14 cellular contexts compared by ENCODE assay signal in the genomic region with DNA sequence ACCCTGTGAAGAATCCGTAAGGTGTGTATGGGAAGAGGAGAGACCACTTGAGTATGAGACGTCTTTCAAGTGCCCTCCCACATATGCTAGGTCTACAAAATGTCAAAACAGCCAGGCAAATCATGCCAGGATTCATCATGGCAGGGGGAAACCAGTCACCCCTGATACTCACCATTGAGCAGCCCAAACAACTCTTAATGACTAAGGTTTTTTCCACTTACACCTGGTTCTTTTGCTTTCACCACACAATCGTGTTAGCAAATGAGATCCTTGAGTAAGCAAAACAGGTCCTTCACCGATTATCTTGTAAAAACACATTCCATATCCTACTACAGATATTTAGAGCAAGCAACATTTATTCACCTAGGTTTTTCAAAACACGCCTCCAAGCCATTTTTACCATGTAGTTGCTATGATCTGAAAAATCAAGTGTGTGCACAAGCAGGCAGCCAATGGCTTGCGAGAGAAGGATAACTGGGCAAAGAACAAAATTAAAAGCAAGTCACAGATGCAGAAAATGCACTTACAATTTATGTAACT.
DNase-seq lines count a peak whose midpoint lies in the region; ATAC-seq lines count a peak whose summit lies in the region.
"Had no signal": no experiment of that assay in that cellular context is flagged by ENCODE, and none has a peak within 500 bp of the region (broad histone marks: within the 10 kb centered on the region; RNA-seq: fewer than 3 reads in every experiment).

No MANE protein-coding gene starts in this region.

- no peaks in the 10 kb centered on the region for H3K27me3 Mint-ChIP-seq in activated T-cell treated with anti-CD3 and anti-CD28 coated beads, Interleukin-2, amount 50 U/mL, for 4 hours (ENCODE audit: low read depth)
- no peaks in the 10 kb centered on the region for H3K27me3 Mint-ChIP-seq in T-helper 17 cell
- no peaks in the 10 kb centered on the region for H3K27me3 Mint-ChIP-seq in activated naive CD8-positive, alpha-beta T cell treated with anti-CD3 and anti-CD28 coated beads, Interleukin-2, amount 50 U/mL, for 24 hours

- H3K36me3 Mint-ChIP-seq in activated T-cell treated with anti-CD3 and anti-CD28 coated beads, Interleukin-2, amount 50 U/mL, for 4 hours (ENCODE audit: insufficient read depth), result peaks cover 3% of the 10 kb centered on the region
- peaks cover 2% of the 10 kb centered on the region for H3K36me3 Mint-ChIP-seq in T-helper 17 cell (ENCODE audit: low read depth)
- H3K36me3 Mint-ChIP-seq in activated naive CD8-positive, alpha-beta T cell treated with anti-CD3 and anti-CD28 coated beads, Interleukin-2, amount 50 U/mL, for 24 hours (ENCODE audit: low read depth), result peaks cover 2% of the 10 kb centered on the region

- DNase-seq in activated T-cell treated with anti-CD3 and anti-CD28 coated beads, Interleukin-2, amount 50 U/mL, for 4 hours, result peak; percentile 24
- DNase-seq in activated T-cell treated with anti-CD3 and anti-CD28 coated beads for 4 hours (no peak), T-helper 17 cell (no peak), 8988T (no peak)
- peak; percentile 36 for DNase-seq in activated naive CD8-positive, alpha-beta T cell treated with anti-CD3 and anti-CD28 coated beads, Interleukin-2, amount 50 U/mL, for 24 hours
- DNase-seq in stimulated activated naive CD8-positive, alpha-beta T cell treated with anti-CD3 and anti-CD28 coated beads, Interleukin-15, Interleukin-2, amounts not matched to agents 100 U/mL and 50 U/mL, for 24 hours, result peak; percentile 37
- DNase-seq: body of pancreas, IMR-90, mammary epithelial cell, NCI-H1417, NCI-H446 treated with DMSO at 0.1 percent for 48 hours had no signal

- peak; percentile 75 to 79 for ATAC-seq in activated T-cell treated with anti-CD3 and anti-CD28 coated beads, Interleukin-2, amount 50 U/mL, for 4 hours
- no peak for ATAC-seq in T-helper 17 cell
- ATAC-seq in activated naive CD8-positive, alpha-beta T cell treated with anti-CD3 and anti-CD28 coated beads, Interleukin-2, amount 50 U/mL, for 24 hours, result peak; percentile 78
- ATAC-seq in stimulated activated naive CD8-positive, alpha-beta T cell treated with anti-CD3 and anti-CD28 coated beads, Interleukin-15, Interleukin-2, amounts not matched to agents 100 U/mL and 50 U/mL, for 24 hours, result peak; percentile 83
- ATAC-seq in HG03095 (IDR thresholded peaks at IDR 0.05; ENCODE audit: unreplicated experiment), result no peak
- no peak for ATAC-seq in HG03521 (IDR thresholded peaks at IDR 0.05; ENCODE audit: unreplicated experiment)
- ATAC-seq: body of pancreas had no signal

- peak overlapping the region; percentile 7 for H3K4me3 Mint-ChIP-seq in activated T-cell treated with anti-CD3 and anti-CD28 coated beads, Interleukin-2, amount 50 U/mL, for 4 hours
- H3K4me3 Mint-ChIP-seq in T-helper 17 cell, result peak overlapping the region; percentile 89
- peak overlapping the region; percentile 3 for H3K4me3 Mint-ChIP-seq in activated naive CD8-positive, alpha-beta T cell treated with anti-CD3 and anti-CD28 coated beads, Interleukin-2, amount 50 U/mL, for 24 hours

- peak overlapping the region; percentile 97 for H3K27ac Mint-ChIP-seq in T-helper 17 cell
- H3K27ac Mint-ChIP-seq in activated naive CD8-positive, alpha-beta T cell treated with anti-CD3 and anti-CD28 coated beads, Interleukin-2, amount 50 U/mL, for 24 hours, result peak overlapping the region; percentile 94

- peaks cover 70% of the 10 kb centered on the region for H3K4me1 Mint-ChIP-seq in activated T-cell treated with anti-CD3 and anti-CD28 coated beads, Interleukin-2, amount 50 U/mL, for 4 hours (ENCODE audit: low read depth)
- peaks cover 66% of the 10 kb centered on the region for H3K4me1 Mint-ChIP-seq in T-helper 17 cell
- peaks cover 76% of the 10 kb centered on the region for H3K4me1 Mint-ChIP-seq in activated naive CD8-positive, alpha-beta T cell treated with anti-CD3 and anti-CD28 coated beads, Interleukin-2, amount 50 U/mL, for 24 hours

- H3K9me3 Mint-ChIP-seq in activated T-cell treated with anti-CD3 and anti-CD28 coated beads, Interleukin-2, amount 50 U/mL, for 4 hours, result peaks cover 8% of the 10 kb centered on the region
- H3K9me3 Mint-ChIP-seq in activated naive CD8-positive, alpha-beta T cell treated with anti-CD3 and anti-CD28 coated beads, Interleukin-2, amount 50 U/mL, for 24 hours, result peaks cover 7% of the 10 kb centered on the region

- H3K9me3 ChIP-seq in T-helper 17 cell (ENCODE audit: control insufficient read depth, low read length, poor library complexity, severe bottlenecking), result no peaks in the 10 kb centered on the region
- H3K9me3 ChIP-seq: body of pancreas, neutrophil had no signal

Comparison
In these comparisons a context has a peak if more than half of its experiments do, and no peak if none do; other contexts are left out.
1. DNase-seq: peak in activated T-cell treated with anti-CD3 and anti-CD28 coated beads, Interleukin-2, amount 50 U/mL, for 4 hours (single experiment), activated naive CD8-positive, alpha-beta T cell treated with anti-CD3 and anti-CD28 coated beads, Interleukin-2, amount 50 U/mL, for 24 hours (single experiment) and stimulated activated naive CD8-positive, alpha-beta T cell treated with anti-CD3 and anti-CD28 coated beads, Interleukin-15, Interleukin-2, amounts not matched to agents 100 U/mL and 50 U/mL, for 24 hours (single experiment); none in activated T-cell treated with anti-CD3 and anti-CD28 coated beads for 4 hours (single experiment), T-helper 17 cell (0 of 3) and 8988T (single experiment).
2. ATAC-seq: peak in activated T-cell treated with anti-CD3 and anti-CD28 coated beads, Interleukin-2, amount 50 U/mL, for 4 hours (2 of 2), activated naive CD8-positive, alpha-beta T cell treated with anti-CD3 and anti-CD28 coated beads, Interleukin-2, amount 50 U/mL, for 24 hours (single experiment) and stimulated activated naive CD8-positive, alpha-beta T cell treated with anti-CD3 and anti-CD28 coated beads, Interleukin-15, Interleukin-2, amounts not matched to agents 100 U/mL and 50 U/mL, for 24 hours (single experiment); none in T-helper 17 cell (single experiment), HG03095 (single experiment) and HG03521 (single experiment).
3. H3K4me3 Mint-ChIP-seq: peak in every context shown above with its lines; median percentile 89 in T-helper 17 cell; 7 in activated T-cell treated with anti-CD3 and anti-CD28 coated beads, Interleukin-2, amount 50 U/mL, for 4 hours; 3 in activated naive CD8-positive, alpha-beta T cell treated with anti-CD3 and anti-CD28 coated beads, Interleukin-2, amount 50 U/mL, for 24 hours.